Comparison of ENCODE assay signal across 7 cellular contexts in the genomic region with DNA sequence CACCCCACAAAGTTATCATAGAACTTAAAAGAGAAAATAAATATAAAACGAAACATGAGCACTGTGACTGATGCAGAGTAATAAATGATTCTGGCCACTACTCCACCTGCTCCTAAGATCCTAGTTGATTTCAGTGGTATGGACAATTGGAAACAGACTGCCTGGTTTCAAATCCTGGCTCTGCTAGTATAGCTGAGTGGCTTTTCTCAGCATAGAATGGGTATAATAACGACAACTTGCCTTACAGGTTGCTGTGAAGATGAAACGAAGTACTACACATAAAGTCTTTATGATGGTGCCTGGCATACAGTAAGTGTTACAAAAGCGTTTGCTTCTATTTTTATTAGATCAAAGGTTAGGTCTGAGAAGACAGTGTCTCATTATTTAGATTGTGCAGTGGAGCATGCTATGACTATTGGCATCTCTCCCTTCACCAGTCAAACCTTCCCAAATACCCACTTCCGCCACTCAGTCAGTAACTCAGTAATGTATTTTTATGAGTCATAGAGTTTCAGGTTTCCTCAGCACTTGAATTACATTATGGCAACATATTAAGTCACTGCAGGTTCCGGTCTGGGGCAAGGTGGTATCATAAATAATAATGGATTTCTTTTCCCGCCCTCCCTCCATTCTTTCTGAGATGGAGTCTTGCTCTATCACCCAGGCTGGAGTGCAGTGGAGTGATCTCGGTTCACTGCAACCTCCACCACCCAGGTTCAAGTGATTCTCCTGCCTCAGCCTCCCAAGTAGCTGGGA. TPM values are rescaled to one million over a fixed set of nuclear protein-coding genes. Genes with fewer than 3 reads are reported as not detected.
DNase-seq lines count a peak whose midpoint lies in the region; ATAC-seq and TF ChIP-seq lines count a peak whose summit lies in the region.

No MANE protein-coding gene starts in this region.

- intact Hi-C loops in esophagus muscularis mucosa (cut with DNase I): no loop called here

- no peaks in the 10 kb centered on the region for H3K9me3 Mint-ChIP-seq in stimulated activated effector memory CD8-positive, alpha-beta T cell treated with anti-CD3 and anti-CD28 coated beads, Interleukin-12 subunit alpha, Interleukin-12 subunit beta, amount 100 ng/mL, for 72 hours

- peak overlapping the region; percentile 22 to 63 (median 44) for H3K27ac ChIP-seq in esophagus muscularis mucosa (replicated peaks in 1 of 4)

- no peaks in the 10 kb centered on the region for H3K9me3 ChIP-seq in esophagus muscularis mucosa

- peaks cover 4 to 71% (median 27%) of the 10 kb centered on the region in 4 donors for H3K36me3 ChIP-seq in esophagus muscularis mucosa

- no peaks in the 10 kb centered on the region for H3K27me3 ChIP-seq in esophagus muscularis mucosa

- peak overlapping the region; percentile 15 for H3K27ac Mint-ChIP-seq in stimulated activated effector memory CD8-positive, alpha-beta T cell treated with anti-CD3 and anti-CD28 coated beads, Interleukin-12 subunit alpha, Interleukin-12 subunit beta, amount 100 ng/mL, for 72 hours

- peak; percentile 91 for DNase-seq in LHCN-M2 (ENCODE audit: low read depth)
- DNase-seq in SIG-M5 treated with dmso at 0.1 percent for 504 hours (lab: John Stamatoyannopoulos, UW; ENCODE audit: unreplicated experiment): peak; percentile 97
- no peak for DNase-seq in esophagus muscularis mucosa (ENCODE audit: extremely low spot score)
- DNase-seq in stimulated activated effector memory CD8-positive, alpha-beta T cell treated with anti-CD3 and anti-CD28 coated beads, Interleukin-12 subunit alpha, Interleukin-12 subunit beta, amount 100 ng/mL, for 72 hours (ENCODE audit: low spot score in 2 of 2): peak; percentile 8 to 63
- DNase-seq in Ammon's horn (ENCODE audit: low spot score): no peak

- H3K4me3 ChIP-seq in esophagus muscularis mucosa: no peak overlapping the region

- no peak for TF ChIP-seq EP300 in esophagus muscularis mucosa (IDR thresholded peaks at IDR 0.05)

- TF ChIP-seq CTCF in esophagus muscularis mucosa (IDR thresholded peaks at IDR 0.05): no peak

- peaks cover 4 to 20% (median 12%) of the 10 kb centered on the region in 4 donors for H3K4me1 ChIP-seq in esophagus muscularis mucosa

- no peak for TF ChIP-seq POLR2A in esophagus muscularis mucosa (IDR thresholded peaks at IDR 0.05; ENCODE audit: low read depth)

- H3K4me3 Mint-ChIP-seq in stimulated activated effector memory CD8-positive, alpha-beta T cell treated with anti-CD3 and anti-CD28 coated beads, Interleukin-12 subunit alpha, Interleukin-12 subunit beta, amount 100 ng/mL, for 72 hours: peak overlapping the region; percentile 1

- no peaks in the 10 kb centered on the region for H3K36me3 Mint-ChIP-seq in stimulated activated effector memory CD8-positive, alpha-beta T cell treated with anti-CD3 and anti-CD28 coated beads, Interleukin-12 subunit alpha, Interleukin-12 subunit beta, amount 100 ng/mL, for 72 hours

- H3K4me1 Mint-ChIP-seq in stimulated activated effector memory CD8-positive, alpha-beta T cell treated with anti-CD3 and anti-CD28 coated beads, Interleukin-12 subunit alpha, Interleukin-12 subunit beta, amount 100 ng/mL, for 72 hours: peaks cover 13% of the 10 kb centered on the region

- ATAC-seq in GM18498 (IDR thresholded peaks at IDR 0.05; ENCODE audit: unreplicated experiment) (peak; percentile 92), GM21786 (IDR thresholded peaks at IDR 0.05; ENCODE audit: unreplicated experiment) (peak; percentile 97)
- peak; percentile 100 for ATAC-seq in stimulated activated effector memory CD8-positive, alpha-beta T cell treated with anti-CD3 and anti-CD28 coated beads, Interleukin-12 subunit alpha, Interleukin-12 subunit beta, amount 100 ng/mL, for 72 hours

- 66% methylated on average over 8 of the region's 8 CpGs for WGBS in esophagus muscularis mucosa

RNA-seq across cellular contexts. Expression of gene NR2C1, which starts 29.7 kb away (rescaled TPM):
- 30.7 and 35.4 TPM in 2 replicates for total RNA-seq in LHCN-M2 (2014; rRNA removed)
- polyA plus RNA-seq in LHCN-M2 (2012): 11.8 TPM
- 10 to 100 TPM; 31.5 to 57.3 (median 40.4) TPM for total RNA-seq in esophagus muscularis mucosa

Comparison
In these comparisons a context has a peak if more than half of its experiments do, and no peak if none do; other contexts are left out.
1. DNase-seq: peak in LHCN-M2 (single experiment), SIG-M5 treated with dmso at 0.1 percent for 504 hours (single experiment) and stimulated activated effector memory CD8-positive, alpha-beta T cell treated with anti-CD3 and anti-CD28 coated beads, Interleukin-12 subunit alpha, Interleukin-12 subunit beta, amount 100 ng/mL, for 72 hours (2 of 2); none in esophagus muscularis mucosa (single experiment) and Ammon's horn (single experiment).
2. Peak in every context shown above with its lines, with median percentiles within 50 percentile points of each other: ATAC-seq.